8 cellular contexts compared by ENCODE assay signal in the genomic region with DNA sequence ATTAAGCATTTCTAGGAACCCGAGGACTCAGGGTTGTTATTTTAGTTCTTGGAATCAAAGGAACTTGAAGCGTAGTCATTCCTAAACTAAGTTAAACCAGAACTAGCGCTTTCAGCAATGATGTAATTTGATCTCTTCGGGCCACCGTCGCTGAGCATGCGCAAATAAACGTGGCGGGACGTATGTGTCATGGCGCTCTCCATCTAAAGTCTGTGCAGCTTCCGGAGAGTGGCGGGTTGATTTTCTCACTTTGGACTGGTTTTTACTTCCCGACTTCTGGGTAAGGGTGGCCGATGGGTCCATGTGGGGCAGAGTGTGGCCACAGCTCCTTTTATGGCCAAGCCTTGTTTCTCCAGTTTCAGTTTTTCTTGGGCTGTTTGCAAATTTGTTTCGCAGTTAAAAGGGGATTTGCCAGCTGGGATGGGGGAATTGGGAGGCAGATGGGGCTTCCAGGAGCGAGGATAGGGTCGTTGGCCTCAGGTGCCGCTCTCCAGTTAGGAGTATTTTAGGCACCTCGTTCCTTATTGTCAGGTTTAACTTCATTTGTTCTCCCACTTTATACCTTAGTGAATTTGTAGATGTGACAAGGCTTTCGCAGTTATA. TPM values are rescaled to one million over a fixed set of nuclear protein-coding genes. Genes with fewer than 3 reads are reported as not detected.
DNase-seq lines count a peak whose midpoint lies in the region; TF ChIP-seq lines count a peak whose summit lies in the region.

A gene (plus strand): TSS at position 163 of the 603 bp plus-strand sequence. CDS start 11,894 bp downstream, outside the sequence.

- H3K27me3 ChIP-seq in suprapubic skin = no peaks in the 10 kb centered on the region

- peak within 1 kb of the TSS; percentile 95 for H3K4me3 Mint-ChIP-seq in activated naive CD4-positive, alpha-beta T cell treated with anti-CD3 and anti-CD28 coated beads for 36 hours

- no peaks in the 10 kb centered on the region for H3K9me3 Mint-ChIP-seq in activated naive CD4-positive, alpha-beta T cell treated with anti-CD3 and anti-CD28 coated beads for 36 hours

- TF ChIP-seq CTCF in HFF-Myc (IDR thresholded peaks at IDR 0.05; ENCODE audit: low read depth, low read length, missing control alignments) (no peak), suprapubic skin (IDR thresholded peaks at IDR 0.05) (no peak)

- intact Hi-C loops in activated naive CD4-positive, alpha-beta T cell treated with anti-CD3 and anti-CD28 coated beads for 36 hours (cut with micrococcal nuclease) = loop anchor here (1.0 to 2.0 kb wide), 4 partner anchors 9 to 904 kb away; a partner anchor contains a TSS

- DNase-seq in GM03348 (ENCODE audit: low spot score) = peak; percentile 85
- DNase-seq in HFF-Myc (ENCODE audit: extremely low read depth, low read depth) = peak; percentile 91
- DNase-seq in NAMALWA (ENCODE audit: low spot score) = peak; percentile 93
- peak; percentile 93 for DNase-seq in SK-N-DZ (ENCODE audit: low spot score)
- DNase-seq in activated naive CD4-positive, alpha-beta T cell treated with anti-CD3 and anti-CD28 coated beads for 36 hours = peak; percentile 96
- peak; percentile 87 for DNase-seq in globus pallidus (ENCODE audit: low spot score)
- peak in 55 of 56 donors; percentile 29 to 95 (median 80) for DNase-seq in nucleus accumbens (lab: John Stamatoyannopoulos, UW)
- peak; percentile 92 to 95 for DNase-seq in suprapubic skin (ENCODE audit: low spot score in 2 of 2)

- no peak for TF ChIP-seq EP300 in suprapubic skin (IDR thresholded peaks at IDR 0.05)

- H3K27ac ChIP-seq in suprapubic skin = peak within 1 kb of the TSS; percentile 88

- no peaks in the 10 kb centered on the region for H3K9me3 ChIP-seq in suprapubic skin

- H3K27me3 Mint-ChIP-seq in activated naive CD4-positive, alpha-beta T cell treated with anti-CD3 and anti-CD28 coated beads for 36 hours (ENCODE audit: low read depth) = no peaks in the 10 kb centered on the region

- peaks cover 21% of the 10 kb centered on the region for H3K4me1 ChIP-seq in suprapubic skin

- CTCF ChIA-PET in activated naive CD4-positive, alpha-beta T cell treated with anti-CD3 and anti-CD28 coated beads for 36 hours (lab: Charles Lee) = interaction anchor here (0.6 to 1.5 kb wide), 6 partner anchors 21 to 442 kb away, joined by 3 read pairs; a partner anchor contains a TSS

- peaks cover 31% of the 10 kb centered on the region for H3K4me1 Mint-ChIP-seq in activated naive CD4-positive, alpha-beta T cell treated with anti-CD3 and anti-CD28 coated beads for 36 hours (ENCODE audit: low read depth)

- no peaks in the 10 kb centered on the region for H3K36me3 ChIP-seq in suprapubic skin

- WGBS in suprapubic skin = under 1% methylated on average over 21 of the region's 21 CpGs

- H3K27ac Mint-ChIP-seq in activated naive CD4-positive, alpha-beta T cell treated with anti-CD3 and anti-CD28 coated beads for 36 hours = peak within 1 kb of the TSS; percentile 94

- peaks cover 9% of the 10 kb centered on the region for H3K36me3 Mint-ChIP-seq in activated naive CD4-positive, alpha-beta T cell treated with anti-CD3 and anti-CD28 coated beads for 36 hours (ENCODE audit: low read depth)

- peak in 1 of 2 donors; percentile 37 for TF ChIP-seq POLR2A in suprapubic skin (IDR thresholded peaks at IDR 0.05)

- peak within 1 kb of the TSS; percentile 92 for H3K4me3 ChIP-seq in HFF-Myc (replicated peaks; ENCODE audit: low read depth, low read length)
- H3K4me3 ChIP-seq in suprapubic skin = peak within 1 kb of the TSS; percentile 89

RNA-seq across cellular contexts. Expression of the gene that starts here (rescaled TPM):
- polyA plus RNA-seq in SK-N-DZ (2014; cell fraction: cytosol; rRNA removed) = 16.3 and 16.8 TPM in 2 replicates
- polyA plus RNA-seq in SK-N-DZ (2014; cell fraction: nucleus; rRNA removed) = 5.8 and 12.5 TPM in 2 replicates
- 10 to 100 TPM; 20.4 TPM for total RNA-seq in activated naive CD4-positive, alpha-beta T cell treated with anti-CD3 and anti-CD28 coated beads for 36 hours
- total RNA-seq in suprapubic skin = 10 to 100 TPM; 10.1 to 22.0 (median 12.5) TPM

Comparison
In these comparisons a context has a peak if more than half of its experiments do, and no peak if none do; other contexts are left out.
1. Peak in every context shown above with its lines: DNase-seq, H3K4me3 ChIP-seq and H3K27ac ChIP-seq.